19 cellular contexts compared by ENCODE assay signal in genomic region chr10:104492349-104492940, GRCh38.
A peak's percentile ranks its signal among the peaks of the same experiment; 100 is the strongest.
DNase-seq lines count a peak whose midpoint lies in the region; ATAC-seq, FAIRE-seq and TF ChIP-seq lines count a peak whose summit lies in the region.
"Had no signal": no experiment of that assay in that cellular context is flagged by ENCODE, and none has a peak within 500 bp of the region (broad histone marks: within the 10 kb centered on the region; RNA-seq: fewer than 3 reads in every experiment).

No MANE protein-coding gene starts in this region.

- ATAC-seq in Right ventricle myocardium superior (ENCODE audit: poor library complexity) (peak; percentile 95), GM21723 (IDR thresholded peaks at IDR 0.05; ENCODE audit: unreplicated experiment) (no peak), GM19395 (IDR thresholded peaks at IDR 0.05; ENCODE audit: unreplicated experiment) (no peak), HepG2 (no peak)
- ATAC-seq: A549; effector memory CD8-positive, alpha-beta T cell; naive thymus-derived CD8-positive, alpha-beta T cell; pancreas had no signal

- H3K27ac Mint-ChIP-seq in brain, result peak overlapping the region in 3 of 5 experiments; percentile 58 to 92 (median 82)
- H3K27ac Mint-ChIP-seq: activated CD4-positive, alpha-beta memory T cell treated with anti-CD3 and anti-CD28 coated beads for 36 hours; CD4-positive, alpha-beta memory T cell; effector memory CD8-positive, alpha-beta T cell; naive thymus-derived CD8-positive, alpha-beta T cell had no signal

- H3K4me2 ChIP-seq in HepG2 (ENCODE audit: low read depth, low read length), result no peak overlapping the region
- H3K4me2 ChIP-seq: A549 had no signal

- WGBS in HepG2 (ENCODE audit: low lambda C conversion rate), result 66% methylated on average over 3 of the region's 3 CpGs

- no peaks in the 10 kb centered on the region for H3K79me2 ChIP-seq in HepG2 (ENCODE audit: insufficient read depth, low read length)

- FAIRE-seq in HepG2 (lab: Jason Lieb, UNC), result no peak
- FAIRE-seq: A549, pancreas had no signal

- H3K4me3 Mint-ChIP-seq in brain, result peak overlapping the region in 1 of 5 experiments; percentile 36
- H3K4me3 Mint-ChIP-seq: activated CD4-positive, alpha-beta memory T cell treated with anti-CD3 and anti-CD28 coated beads for 36 hours; CD4-positive, alpha-beta memory T cell; effector memory CD8-positive, alpha-beta T cell; naive thymus-derived CD8-positive, alpha-beta T cell had no signal

- H4K20me1 ChIP-seq in HepG2 (ENCODE audit: insufficient read depth, low read length), result no peaks in the 10 kb centered on the region

- TF ChIP-seq POLR2A in uterus (IDR thresholded peaks at IDR 0.05) (no peak), HepG2 (IDR thresholded peaks at IDR 0.05; ENCODE audit: insufficient read depth in 1 of 2, low read depth in 2 of 2, low read length in 2 of 2) (no peak)

- intact Hi-C loops in Right ventricle myocardium superior (cut with DNase I), result no loop called here
- intact Hi-C loops in cardiac septum (cut with DNase I), result no loop called here
- intact Hi-C loops in uterus (cut with DNase I; ENCODE audit: low total_unique reads), result no loop called here
- intact Hi-C loops in HepG2 (cut with micrococcal nuclease; ENCODE audit: unreplicated experiment), result no loop called here

- no peaks in the 10 kb centered on the region for H3K36me3 Mint-ChIP-seq in brain
- H3K36me3 Mint-ChIP-seq: activated CD4-positive, alpha-beta memory T cell treated with anti-CD3 and anti-CD28 coated beads for 36 hours; CD4-positive, alpha-beta memory T cell had no signal

- H3K27ac ChIP-seq in uterus (no peak overlapping the region), HepG2 (ENCODE audit: extremely low read length, insufficient read depth, low read length) (no peak overlapping the region)
- H3K27ac ChIP-seq: A549, pancreas had no signal

- H3K4me3 ChIP-seq in uterus (no peak overlapping the region), HepG2 (replicated peaks in 1 of 3; ENCODE audit: insufficient read depth in 1 of 3, low read depth in 2 of 3, low read length in 3 of 3) (no peak overlapping the region)
- H3K4me3 ChIP-seq: A549, pancreas had no signal

- TF ChIP-seq RAD21 in HepG2 (CRISPR knock-in tag; IDR thresholded peaks at IDR 0.05), result no peak

- peaks cover 3% of the 10 kb centered on the region for H3K27me3 Mint-ChIP-seq in brain

- TF ChIP-seq CTCF in brain (conservative IDR thresholded peaks at IDR 0.05) (no peak), uterus (IDR thresholded peaks at IDR 0.05) (no peak), HepG2 (CRISPR knock-in tag; IDR thresholded peaks at IDR 0.05) (no peak)

- CTCF ChIA-PET in HepG2 (lab: Yijun Ruan, JAX; ENCODE audit: low intra/inter-chr PET ratio, low total read pairs), result no interaction called here

- in situ Hi-C loops in HepG2 (cut with HindIII; ENCODE audit: extremely low pct_ligation_motif_present, low pct_unique_long_range_greater_than_20kb), result no loop called here

- BruUV-seq in HepG2 (replicated peaks; lab: Mats Ljungman, UMichigan), result no TSS peak

- H3K36me3 ChIP-seq in uterus, result no peaks in the 10 kb centered on the region
- no peaks in the 10 kb centered on the region for H3K36me3 ChIP-seq in HepG2 (replicated peaks in 1 of 2; ENCODE audit: control insufficient read depth in 1 of 2, insufficient read depth in 2 of 2, low read length in 2 of 2)
- H3K36me3 ChIP-seq: pancreas had no signal

- H3K9me3 Mint-ChIP-seq in brain, result peaks cover 0 to 14% (median 0%) of the 10 kb centered on the region in 5 experiments
- H3K9me3 Mint-ChIP-seq: activated CD4-positive, alpha-beta memory T cell treated with anti-CD3 and anti-CD28 coated beads for 36 hours; CD4-positive, alpha-beta memory T cell; naive thymus-derived CD8-positive, alpha-beta T cell had no signal

- DNase-seq in Right ventricle myocardium superior (no peak), cardiac septum (ENCODE audit: low spot score) (no peak), medulla oblongata (ENCODE audit: extremely low spot score) (peak; percentile 77), uterus (peak; percentile 23 to 25), HepG2 (ENCODE audit: low spot score) (no peak)
- DNase-seq: activated CD4-positive, alpha-beta memory T cell treated with anti-CD3 and anti-CD28 coated beads for 36 hours; activated T-cell treated with anti-CD3 and anti-CD28 coated beads for 4 hours; CD4-positive, alpha-beta memory T cell; DMS53; effector memory CD8-positive, alpha-beta T cell; naive thymus-derived CD8-positive, alpha-beta T cell; NCI-H1092; NCI-H526; pancreas; SHP77 had no signal

- H3K4me1 ChIP-seq in uterus (peaks cover 0 to 6% of the 10 kb centered on the region in 2 donors), HepG2 (ENCODE audit: insufficient read depth, low read length) (no peaks in the 10 kb centered on the region)
- H3K4me1 ChIP-seq: A549, pancreas had no signal

- H3K4me1 Mint-ChIP-seq in brain, result peaks cover 24% of the 10 kb centered on the region
- H3K4me1 Mint-ChIP-seq: CD4-positive, alpha-beta memory T cell; naive thymus-derived CD8-positive, alpha-beta T cell had no signal

- no peak overlapping the region for H3K9ac ChIP-seq in HepG2 (ENCODE audit: insufficient read depth, low read depth, low read length)

- TF ChIP-seq EP300 in HepG2 (IDR thresholded peaks at IDR 0.05; ENCODE audit: low read depth in 2 of 2, low read length in 2 of 2), result no peak
- TF ChIP-seq EP300 in HepG2 (CRISPR knock-in tag; IDR thresholded peaks at IDR 0.05; ENCODE audit: borderline replicate concordance), result no peak

- POLR2A ChIA-PET in HepG2 (lab: Yijun Ruan, JAX), result no interaction called here

- H3K27me3 ChIP-seq in uterus (no peaks in the 10 kb centered on the region), HepG2 (ENCODE audit: control insufficient read depth in 1 of 2, insufficient read depth in 2 of 2, low read length in 2 of 2) (no peaks in the 10 kb centered on the region)
- H3K27me3 ChIP-seq: pancreas had no signal

- H3K9me3 ChIP-seq in uterus (no peaks in the 10 kb centered on the region), HepG2 (ENCODE audit: low read length) (no peaks in the 10 kb centered on the region)
- H3K9me3 ChIP-seq: A549, pancreas had no signal

- H2AFZ ChIP-seq in HepG2 (ENCODE audit: low read length), result no peak overlapping the region

TF ChIP-seq in HepG2, 621 proteins besides CTCF, POLR2A, EP300 and RAD21 (continues in another document):
- no peak for TF ChIP-seq YEATS2 (CRISPR knock-in tag; IDR thresholded peaks at IDR 0.05; ENCODE audit: borderline replicate concordance)
- no peak for TF ChIP-seq NR2F1 (CRISPR knock-in tag; IDR thresholded peaks at IDR 0.05)
- no peak for TF ChIP-seq CHD2 (IDR thresholded peaks at IDR 0.05; ENCODE audit: low read depth, low read length)
- TF ChIP-seq MEIS1 (CRISPR knock-in tag; IDR thresholded peaks at IDR 0.05; ENCODE audit: borderline replicate concordance), result no peak
- TF ChIP-seq, protein P1, sequence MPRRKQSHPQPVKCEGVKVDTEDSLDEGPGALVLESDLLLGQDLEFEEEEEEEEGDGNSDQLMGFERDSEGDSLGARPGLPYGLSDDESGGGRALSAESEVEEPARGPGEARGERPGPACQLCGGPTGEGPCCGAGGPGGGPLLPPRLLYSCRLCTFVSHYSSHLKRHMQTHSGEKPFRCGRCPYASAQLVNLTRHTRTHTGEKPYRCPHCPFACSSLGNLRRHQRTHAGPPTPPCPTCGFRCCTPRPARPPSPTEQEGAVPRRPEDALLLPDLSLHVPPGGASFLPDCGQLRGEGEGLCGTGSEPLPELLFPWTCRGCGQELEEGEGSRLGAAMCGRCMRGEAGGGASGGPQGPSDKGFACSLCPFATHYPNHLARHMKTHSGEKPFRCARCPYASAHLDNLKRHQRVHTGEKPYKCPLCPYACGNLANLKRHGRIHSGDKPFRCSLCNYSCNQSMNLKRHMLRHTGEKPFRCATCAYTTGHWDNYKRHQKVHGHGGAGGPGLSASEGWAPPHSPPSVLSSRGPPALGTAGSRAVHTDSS (CRISPR knock-in tag; conservative IDR thresholded peaks at IDR 0.05), result no peak
- TF ChIP-seq ZBTB3 (CRISPR knock-in tag; IDR thresholded peaks at IDR 0.05; ENCODE audit: borderline replicate concordance, low read depth), result no peak
- no peak for TF ChIP-seq ZNF576 (CRISPR knock-in tag; IDR thresholded peaks at IDR 0.05)
- TF ChIP-seq ZKSCAN5 (CRISPR knock-in tag; IDR thresholded peaks at IDR 0.05), result no peak
- TF ChIP-seq ZNF34 (CRISPR knock-in tag; IDR thresholded peaks at IDR 0.05; ENCODE audit: borderline replicate concordance), result no peak
- TF ChIP-seq GZF1 (CRISPR knock-in tag; IDR thresholded peaks at IDR 0.05), result no peak
- TF ChIP-seq, protein P2, sequence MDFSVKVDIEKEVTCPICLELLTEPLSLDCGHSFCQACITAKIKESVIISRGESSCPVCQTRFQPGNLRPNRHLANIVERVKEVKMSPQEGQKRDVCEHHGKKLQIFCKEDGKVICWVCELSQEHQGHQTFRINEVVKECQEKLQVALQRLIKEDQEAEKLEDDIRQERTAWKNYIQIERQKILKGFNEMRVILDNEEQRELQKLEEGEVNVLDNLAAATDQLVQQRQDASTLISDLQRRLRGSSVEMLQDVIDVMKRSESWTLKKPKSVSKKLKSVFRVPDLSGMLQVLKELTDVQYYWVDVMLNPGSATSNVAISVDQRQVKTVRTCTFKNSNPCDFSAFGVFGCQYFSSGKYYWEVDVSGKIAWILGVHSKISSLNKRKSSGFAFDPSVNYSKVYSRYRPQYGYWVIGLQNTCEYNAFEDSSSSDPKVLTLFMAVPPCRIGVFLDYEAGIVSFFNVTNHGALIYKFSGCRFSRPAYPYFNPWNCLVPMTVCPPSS (IDR thresholded peaks at IDR 0.05), result no peak
- no peak for TF ChIP-seq KLF15 (CRISPR knock-in tag; IDR thresholded peaks at IDR 0.05; ENCODE audit: borderline replicate concordance)
- TF ChIP-seq ZNF3 (CRISPR knock-in tag; IDR thresholded peaks at IDR 0.05), result no peak
- TF ChIP-seq SUZ12 (IDR thresholded peaks at IDR 0.05; ENCODE audit: low read depth, low read length), result no peak
- no peak for TF ChIP-seq JDP2 (CRISPR knock-in tag; IDR thresholded peaks at IDR 0.05; ENCODE audit: borderline replicate concordance)
- TF ChIP-seq MNT (IDR thresholded peaks at IDR 0.05), result no peak

Comparison
In these comparisons a context has a peak if more than half of its experiments do, and no peak if none do; other contexts are left out.
1. DNase-seq: peak in medulla oblongata (single experiment) and uterus (2 of 2); none in Right ventricle myocardium superior (single experiment), cardiac septum (single experiment) and HepG2 (single experiment).